In genomic region chr17:82152556-82153294, GRCh38 we compare ENCODE assay signal across 13 cellular contexts. TPM values are rescaled to one million over a fixed set of nuclear protein-coding genes. Genes with fewer than 3 reads are reported as not detected.
DNase-seq lines count a peak whose midpoint lies in the region; ATAC-seq and TF ChIP-seq lines count a peak whose summit lies in the region.
"Had no signal": no experiment of that assay in that cellular context is flagged by ENCODE, and none has a peak within 500 bp of the region (broad histone marks: within the 10 kb centered on the region; RNA-seq: fewer than 3 reads in every experiment).

No MANE protein-coding gene starts in this region.

- H3K27me3 ChIP-seq in WERI-Rb-1 (ENCODE audit: insufficient read depth, low read depth, severe bottlenecking) (no peaks in the 10 kb centered on the region), gastrocnemius medialis (no peaks in the 10 kb centered on the region), neural progenitor cell (no peaks in the 10 kb centered on the region), mesendoderm (ENCODE audit: insufficient read depth, low read length, poor library complexity) (no peaks in the 10 kb centered on the region)
- H3K27me3 ChIP-seq: heart left ventricle had no signal

- no peak overlapping the region for H3K4me2 ChIP-seq in neural progenitor cell
- H3K4me2 ChIP-seq in mesendoderm (ENCODE audit: low read length), result no peak overlapping the region

- no peaks in the 10 kb centered on the region for H4K20me1 ChIP-seq in neural progenitor cell (ENCODE audit: low read depth)

- H3K4me3 Mint-ChIP-seq in stimulated activated naive CD8-positive, alpha-beta T cell treated with anti-CD3 and anti-CD28 coated beads, Interleukin-15, amount 100 ng/mL, for 72 hours, result no peak overlapping the region
- no peak overlapping the region for H3K4me3 Mint-ChIP-seq in neural progenitor cell
- H3K4me3 Mint-ChIP-seq: activated naive CD8-positive, alpha-beta T cell treated with anti-CD3 and anti-CD28 coated beads for 36 hours had no signal

- H3K4me3 ChIP-seq in WERI-Rb-1 (ENCODE audit: low read depth, low read length) (no peak overlapping the region), gastrocnemius medialis (no peak overlapping the region), neural progenitor cell (no peak overlapping the region), mesendoderm (ENCODE audit: low read length) (no peak overlapping the region)
- H3K4me3 ChIP-seq: heart left ventricle had no signal

- H3K9me3 Mint-ChIP-seq in stimulated activated naive CD8-positive, alpha-beta T cell treated with anti-CD3 and anti-CD28 coated beads, Interleukin-15, amount 100 ng/mL, for 72 hours, result no peaks in the 10 kb centered on the region
- H3K9me3 Mint-ChIP-seq in neural progenitor cell, result no peaks in the 10 kb centered on the region
- H3K9me3 Mint-ChIP-seq: activated naive CD8-positive, alpha-beta T cell treated with anti-CD3 and anti-CD28 coated beads for 36 hours had no signal

- no peaks in the 10 kb centered on the region for H3K79me1 ChIP-seq in mesendoderm (ENCODE audit: low read length)

- peak; percentile 79 for ATAC-seq in left lobe of liver
- ATAC-seq in gastrocnemius medialis, result peak; percentile 78 to 85
- no peak for ATAC-seq in HG03342 (IDR thresholded peaks at IDR 0.05; ENCODE audit: unreplicated experiment)
- no peak for ATAC-seq in stimulated activated naive CD8-positive, alpha-beta T cell treated with anti-CD3 and anti-CD28 coated beads, Interleukin-15, amount 100 ng/mL, for 72 hours

- no peak overlapping the region for H2BK15ac ChIP-seq in mesendoderm (replicated peaks; ENCODE audit: low read depth)

- H3K4me1 ChIP-seq in gastrocnemius medialis (peaks cover 17 to 20% of the 10 kb centered on the region in 2 donors), neural progenitor cell (no peaks in the 10 kb centered on the region), mesendoderm (ENCODE audit: control insufficient read depth, low read depth, low read length) (no peaks in the 10 kb centered on the region)

- H2AFZ ChIP-seq in neural progenitor cell (replicated peaks), result no peak overlapping the region

- H2BK120ac ChIP-seq in mesendoderm (ENCODE audit: low read depth, low read length), result no peak overlapping the region

- H2BK5ac ChIP-seq in mesendoderm (ENCODE audit: low read length), result no peak overlapping the region

- in situ Hi-C loops in gastrocnemius medialis (cut with MboI; ENCODE audit: low sequenced_read_pairs in 4 of 4), result loop anchor here in 3 of 4 donors (10.0 kb wide), 1 partner anchor 118 kb away; the partner anchor contains the start of genes DCXR (in 3 of the 3) and RAC3 (in 3 of the 3)

- H3K4ac ChIP-seq in mesendoderm (ENCODE audit: low read depth, low read length), result no peak overlapping the region

- no peaks in the 10 kb centered on the region for H3K27me3 Mint-ChIP-seq in stimulated activated naive CD8-positive, alpha-beta T cell treated with anti-CD3 and anti-CD28 coated beads, Interleukin-15, amount 100 ng/mL, for 72 hours
- no peaks in the 10 kb centered on the region for H3K27me3 Mint-ChIP-seq in neural progenitor cell (ENCODE audit: insufficient read depth, low read depth)
- H3K27me3 Mint-ChIP-seq: activated naive CD8-positive, alpha-beta T cell treated with anti-CD3 and anti-CD28 coated beads for 36 hours had no signal

- DNase-seq in ELF-1 (ENCODE audit: low read depth, low spot score) (peak; percentile 75), WERI-Rb-1 (no peak), left lobe of liver (ENCODE audit: low spot score) (peak; percentile 88), gastrocnemius medialis (peak; percentile 84 to 92), neural progenitor cell (ENCODE audit: low spot score) (no peak), mesendoderm (no peak)
- DNase-seq in stimulated activated naive CD8-positive, alpha-beta T cell treated with anti-CD3 and anti-CD28 coated beads, Interleukin-15, amount 100 ng/mL, for 72 hours, result no peak
- DNase-seq: activated CD4-positive, alpha-beta T cell treated with anti-CD3 and anti-CD28 coated beads, Interleukin-2, amount 50 U/mL, for 48 hours; activated naive CD8-positive, alpha-beta T cell treated with anti-CD3 and anti-CD28 coated beads for 36 hours; heart left ventricle; IMR-90; stimulated activated CD4-positive, alpha-beta T cell treated with anti-CD3 and anti-CD28 coated beads, Interleukin-2, amount 100 ng/mL, for 48 hours had no signal

- no peaks in the 10 kb centered on the region for H3K79me2 ChIP-seq in neural progenitor cell (ENCODE audit: low read depth)
- no peaks in the 10 kb centered on the region for H3K79me2 ChIP-seq in mesendoderm (ENCODE audit: control insufficient read depth, insufficient read depth, low read length)

- H4K8ac ChIP-seq in mesendoderm (ENCODE audit: low read depth, low read length), result no peak overlapping the region

- intact Hi-C loops in gastrocnemius medialis (cut with DNase I; ENCODE audit: low total_unique reads), result loop anchor here (5.0 kb wide), 1 partner anchor 55 kb away; the partner anchor contains the start of gene FASN

- TF ChIP-seq CTCF in WERI-Rb-1 (IDR thresholded peaks at IDR 0.05; ENCODE audit: low read depth, low read length) (no peak), gastrocnemius medialis (IDR thresholded peaks at IDR 0.05 in 4 of 5, conservative IDR thresholded peaks at IDR 0.05 in 1 of 5) (no peak), neural progenitor cell (IDR thresholded peaks at IDR 0.05) (no peak)

- H3K36me3 Mint-ChIP-seq in neural progenitor cell, result peaks cover 8% of the 10 kb centered on the region

- H3K23ac ChIP-seq in mesendoderm (ENCODE audit: low read length), result no peak overlapping the region

- H3K27ac ChIP-seq in WERI-Rb-1 (peak overlapping the region; percentile 34), gastrocnemius medialis (peak overlapping the region; percentile 52 to 81 (median 75)), neural progenitor cell (no peak overlapping the region), mesendoderm (ENCODE audit: low read depth, low read length) (no peak overlapping the region)
- H3K27ac ChIP-seq: heart left ventricle had no signal

- no CpG with 5 or more reads among the region's 22 CpGs for WGBS in mesendoderm (ENCODE audit: extremely low coverage, insufficient coverage, low lambda C conversion rate)

- peak in 1 of 2 donors; percentile 32 for TF ChIP-seq POLR2A in gastrocnemius medialis (IDR thresholded peaks at IDR 0.05)

- H3K18ac ChIP-seq in mesendoderm (ENCODE audit: low read length), result no peak overlapping the region

- H2AK5ac ChIP-seq in mesendoderm (ENCODE audit: low read length), result no peak overlapping the region

- H3K27ac Mint-ChIP-seq in stimulated activated naive CD8-positive, alpha-beta T cell treated with anti-CD3 and anti-CD28 coated beads, Interleukin-15, amount 100 ng/mL, for 72 hours, result no peak overlapping the region
- no peak overlapping the region for H3K27ac Mint-ChIP-seq in neural progenitor cell
- H3K27ac Mint-ChIP-seq: activated naive CD8-positive, alpha-beta T cell treated with anti-CD3 and anti-CD28 coated beads for 36 hours had no signal

- peaks cover 10% of the 10 kb centered on the region for H3K4me1 Mint-ChIP-seq in stimulated activated naive CD8-positive, alpha-beta T cell treated with anti-CD3 and anti-CD28 coated beads, Interleukin-15, amount 100 ng/mL, for 72 hours
- H3K4me1 Mint-ChIP-seq in neural progenitor cell, result peaks cover 4% of the 10 kb centered on the region

- H3K9me3 ChIP-seq in WERI-Rb-1 (ENCODE audit: severe bottlenecking) (no peaks in the 10 kb centered on the region), gastrocnemius medialis (no peaks in the 10 kb centered on the region), neural progenitor cell (ENCODE audit: low read depth) (no peaks in the 10 kb centered on the region)
- H3K9me3 ChIP-seq: heart left ventricle had no signal

- peaks cover 5% of the 10 kb centered on the region for H3F3A ChIP-seq in neural progenitor cell (ENCODE audit: low read depth)

- no peak overlapping the region for H3K56ac ChIP-seq in mesendoderm (ENCODE audit: low read length)

- peaks cover 27% of the 10 kb centered on the region for H3K36me3 ChIP-seq in WERI-Rb-1
- peaks cover 0 to 5% of the 10 kb centered on the region in 2 donors for H3K36me3 ChIP-seq in gastrocnemius medialis
- H3K36me3 ChIP-seq in neural progenitor cell, result no peaks in the 10 kb centered on the region
- H3K36me3 ChIP-seq in mesendoderm (ENCODE audit: control insufficient read depth, insufficient read depth, low read length), result no peaks in the 10 kb centered on the region

- no peak overlapping the region for H4K5ac ChIP-seq in mesendoderm (ENCODE audit: low read length)

- no peak overlapping the region for H3K9ac ChIP-seq in neural progenitor cell
- H3K9ac ChIP-seq in mesendoderm (ENCODE audit: low read length), result no peak overlapping the region

RNA-seq across cellular contexts. Expression of gene FASN, which starts 54.7 kb away (rescaled TPM):
- total RNA-seq in left lobe of liver (267 TPM), gastrocnemius medialis (10 to 100 TPM; 16.3 to 34.5 (median 26.3) TPM), neural progenitor cell (ENCODE audit: low replicate concordance) (77.9 and 266 TPM in 2 replicates)
- 182 TPM for polyA plus RNA-seq in mesendoderm (2013, experiment 1 of 2)
- polyA plus RNA-seq in mesendoderm (2013, experiment 2 of 2), result 181 TPM

RNA-seq across cellular contexts. Expression of gene CCDC57, which starts 59.9 kb away (rescaled TPM):
- total RNA-seq in left lobe of liver (32.8 TPM), gastrocnemius medialis (10 to 100 TPM in 1 of 4 donors, 1 to 10 TPM in 3; 3.7 to 11.3 (median 5.1) TPM), neural progenitor cell (ENCODE audit: low replicate concordance) (15.0 and 29.8 TPM in 2 replicates)
- polyA plus RNA-seq in mesendoderm (2013, experiment 1 of 2), result 6.8 TPM
- 7.4 TPM for polyA plus RNA-seq in mesendoderm (2013, experiment 2 of 2)

Comparison
In these comparisons a context has a peak if more than half of its experiments do, and no peak if none do; other contexts are left out.
1. DNase-seq: peak in ELF-1 (single experiment), left lobe of liver (single experiment) and gastrocnemius medialis (2 of 2); none in WERI-Rb-1 (single experiment), stimulated activated naive CD8-positive, alpha-beta T cell treated with anti-CD3 and anti-CD28 coated beads, Interleukin-15, amount 100 ng/mL, for 72 hours (0 of 2), neural progenitor cell (single experiment) and mesendoderm (single experiment).
2. H3K27ac ChIP-seq: peak in WERI-Rb-1 (single experiment) and gastrocnemius medialis (4 of 4); none in neural progenitor cell (single experiment) and mesendoderm (single experiment).
3. ATAC-seq: peak in left lobe of liver (single experiment) and gastrocnemius medialis (2 of 2); none in HG03342 (single experiment) and stimulated activated naive CD8-positive, alpha-beta T cell treated with anti-CD3 and anti-CD28 coated beads, Interleukin-15, amount 100 ng/mL, for 72 hours (single experiment).